In genomic region chr5:55231476-55232193, GRCh38 we compare ENCODE assay signal across 9 cellular contexts. TPM values are rescaled to one million over a fixed set of nuclear protein-coding genes. Genes with fewer than 3 reads are reported as not detected.
DNase-seq lines count a peak whose midpoint lies in the region; ATAC-seq lines count a peak whose summit lies in the region.
"Had no signal": no experiment of that assay in that cellular context is flagged by ENCODE, and none has a peak within 500 bp of the region (broad histone marks: within the 10 kb centered on the region; RNA-seq: fewer than 3 reads in every experiment).

No MANE protein-coding gene starts in this region.

- WGBS in neuronal stem cell (ENCODE audit: extremely low coverage in 2 of 2, insufficient read length in 2 of 2, insufficient replicate concordance in 1 of 2), 2 donors: no CpG with 5 or more reads among the region's 45 CpGs

- H3K4ac ChIP-seq in neuronal stem cell (ENCODE audit: low read length): no peak overlapping the region

- H3K4me1 ChIP-seq in duodenal mucosa (ENCODE audit: control insufficient read depth in 1 of 2, insufficient read depth in 2 of 2, low read length in 2 of 2) (peaks cover 19 to 47% of the 10 kb centered on the region in 2 donors), neuronal stem cell (ENCODE audit: control insufficient read depth in 2 of 2, insufficient read depth in 1 of 2, low read depth in 1 of 2, low read length in 2 of 2) (peaks cover 11 to 16% of the 10 kb centered on the region in 2 donors)

- H2BK12ac ChIP-seq in neuronal stem cell (ENCODE audit: low read length): peak overlapping the region; percentile 42

- no peak overlapping the region for H3K27ac ChIP-seq in duodenal mucosa (ENCODE audit: low read depth, low read length)
- H3K27ac ChIP-seq in neuronal stem cell (replicated peaks; ENCODE audit: low read length): no peak overlapping the region
- H3K27ac ChIP-seq: C4-2B had no signal

- peak; percentile 56 for DNase-seq in NCI-H2227 (lab: John Stamatoyannopoulos, UW; ENCODE audit: unreplicated experiment)
- no peak for DNase-seq in NCI-H2227 treated with DMSO at 0.1 percent for 48 hours (lab: John Stamatoyannopoulos, UW)
- peak; percentile 40 for DNase-seq in RKO (ENCODE audit: low spot score)
- peak; percentile 38 for DNase-seq in neuronal stem cell (ENCODE audit: low spot score)
- no peak for DNase-seq in NCI-H2196 treated with DMSO at 0.1 percent for 48 hours (lab: John Stamatoyannopoulos, UW; ENCODE audit: unreplicated experiment)

- peak overlapping the region; percentile 99 for H2AFZ ChIP-seq in neuronal stem cell (ENCODE audit: low read length)

- H3K9ac ChIP-seq in duodenal mucosa (ENCODE audit: low read depth in 1 of 2, low read length in 2 of 2) (peak overlapping the region in 1 of 2 donors; percentile 18), neuronal stem cell (ENCODE audit: low read depth, low read length, poor library complexity) (no peak overlapping the region)

- peak overlapping the region; percentile 21 for H3K4me2 ChIP-seq in neuronal stem cell (ENCODE audit: insufficient read depth, low read length, poor library complexity, severe bottlenecking)

- H2BK120ac ChIP-seq in neuronal stem cell (ENCODE audit: low read depth, low read length): no peak overlapping the region

- H3K27me3 ChIP-seq in duodenal mucosa (ENCODE audit: control insufficient read depth in 1 of 2, insufficient read depth in 2 of 2, low read length in 2 of 2): peaks cover 63 to 71% of the 10 kb centered on the region in 2 donors
- peaks cover 43 to 84% (median 80%) of the 10 kb centered on the region in 3 experiments for H3K27me3 ChIP-seq in neuronal stem cell (ENCODE audit: control insufficient read depth in 3 of 3, insufficient read depth in 3 of 3, low read depth in 1 of 3, low read length in 3 of 3)

- peak overlapping the region; percentile 71 to 77 for H3K4me3 ChIP-seq in duodenal mucosa (ENCODE audit: low read depth in 1 of 2, low read length in 2 of 2)
- peak overlapping the region in 1 of 2 donors; percentile 22 for H3K4me3 ChIP-seq in neuronal stem cell (ENCODE audit: low read length in 2 of 2)

- no peaks in the 10 kb centered on the region for H3K36me3 ChIP-seq in duodenal mucosa (ENCODE audit: control insufficient read depth in 1 of 2, insufficient read depth in 2 of 2, low read length in 2 of 2)
- no peaks in the 10 kb centered on the region for H3K36me3 ChIP-seq in neuronal stem cell (replicated peaks in 1 of 2; ENCODE audit: control insufficient read depth in 2 of 2, insufficient read depth in 2 of 2, low read length in 2 of 2)

- ATAC-seq in HG03457 (IDR thresholded peaks at IDR 0.05; ENCODE audit: unreplicated experiment): no peak
- ATAC-seq in HG03520 (IDR thresholded peaks at IDR 0.05; ENCODE audit: unreplicated experiment): no peak

- H2BK15ac ChIP-seq in neuronal stem cell (ENCODE audit: low read length): peak overlapping the region; percentile 42

- H4K8ac ChIP-seq in neuronal stem cell (ENCODE audit: low read depth, low read length): no peak overlapping the region

- H4K91ac ChIP-seq in neuronal stem cell (ENCODE audit: low read depth, low read length, poor library complexity): no peak overlapping the region

- H3K79me1 ChIP-seq in neuronal stem cell (ENCODE audit: low read depth, low read length): no peaks in the 10 kb centered on the region

- peak overlapping the region; percentile 2 for H3K18ac ChIP-seq in neuronal stem cell (ENCODE audit: low read length)

- H2BK5ac ChIP-seq in neuronal stem cell (ENCODE audit: low read length): no peak overlapping the region

- H3K23ac ChIP-seq in neuronal stem cell (ENCODE audit: low read depth, low read length, poor library complexity): peak overlapping the region; percentile 67

- H2AK5ac ChIP-seq in neuronal stem cell (ENCODE audit: low read depth, low read length): no peak overlapping the region

- peak overlapping the region; percentile 85 for H3K14ac ChIP-seq in neuronal stem cell (ENCODE audit: low read length)

- H3K9me3 ChIP-seq in duodenal mucosa (ENCODE audit: control insufficient read depth in 1 of 2, low read length in 2 of 2) (no peaks in the 10 kb centered on the region), neuronal stem cell (replicated peaks in 1 of 2; ENCODE audit: control insufficient read depth in 2 of 2, insufficient read depth in 1 of 2, low read depth in 1 of 2, low read length in 2 of 2) (no peaks in the 10 kb centered on the region)

RNA-seq across cellular contexts. Expression of gene CCNO, which starts 1.8 kb away (rescaled TPM):
- 0.53 TPM for polyA plus RNA-seq in neuronal stem cell (2013, experiment 1 of 2)
- 0.55 TPM for polyA plus RNA-seq in neuronal stem cell (2013, experiment 2 of 2)

RNA-seq across cellular contexts. Expression of gene MCIDAS, which starts 4.5 kb away (rescaled TPM):
- polyA plus RNA-seq in neuronal stem cell (2013, experiment 1 of 2): 0.03 TPM
- polyA plus RNA-seq in neuronal stem cell (2013, experiment 2 of 2): 0.04 TPM

RNA-seq across cellular contexts. Expression of gene CDC20B, which starts 58.7 kb away (rescaled TPM):
- not detected for polyA plus RNA-seq in neuronal stem cell (2013, experiment 1 of 2)
- polyA plus RNA-seq in neuronal stem cell (2013, experiment 2 of 2): 0.03 TPM

Comparison
In these comparisons a context has a peak if more than half of its experiments do, and no peak if none do; other contexts are left out.
1. DNase-seq: peak in NCI-H2227 (single experiment), RKO (single experiment) and neuronal stem cell (single experiment); none in NCI-H2227 treated with DMSO at 0.1 percent for 48 hours (single experiment) and NCI-H2196 treated with DMSO at 0.1 percent for 48 hours (single experiment).